ENCODE assay signal across 1 cellular context in the genomic region with DNA sequence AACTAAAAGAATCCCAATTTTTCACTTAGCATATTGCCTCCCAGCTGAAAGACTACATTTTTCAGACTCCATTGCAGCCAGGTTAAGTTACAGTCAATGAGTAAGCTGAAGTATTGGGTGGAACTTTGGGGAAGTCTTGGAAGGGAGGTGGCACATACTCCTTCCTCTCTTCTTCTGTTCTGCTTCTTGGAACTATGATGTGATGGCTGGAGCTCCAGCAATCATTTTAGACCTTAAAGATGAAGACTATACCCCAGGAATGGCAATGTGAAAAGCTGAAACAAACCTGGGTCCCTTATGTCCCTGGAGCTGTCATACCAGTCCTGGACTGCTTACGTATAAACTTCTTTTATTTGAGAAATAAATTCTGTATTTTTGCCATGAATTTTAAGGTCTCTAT.
TF ChIP-seq lines count a peak whose summit lies in the region.

No MANE protein-coding gene starts in this region.

TF ChIP-seq in HEK293, 187 proteins besides CTCF, POLR2A, EP300 and RAD21 (continued from another document):
- TF ChIP-seq, protein P1, sequence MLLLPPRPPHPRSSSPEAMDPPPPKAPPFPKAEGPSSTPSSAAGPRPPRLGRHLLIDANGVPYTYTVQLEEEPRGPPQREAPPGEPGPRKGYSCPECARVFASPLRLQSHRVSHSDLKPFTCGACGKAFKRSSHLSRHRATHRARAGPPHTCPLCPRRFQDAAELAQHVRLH (tag by site-specific recombination; IDR thresholded peaks at IDR 0.05): peak; percentile 84
- TF ChIP-seq SP2 (tag by site-specific recombination; IDR thresholded peaks at IDR 0.05) (no peak), ZNF561 (tag by site-specific recombination; IDR thresholded peaks at IDR 0.05; ENCODE audit: borderline replicate concordance) (no peak), ZNF221 (tag by site-specific recombination; IDR thresholded peaks at IDR 0.05; ENCODE audit: borderline replicate concordance) (no peak), SETDB1 (IDR thresholded peaks at IDR 0.05; ENCODE audit: insufficient read length, low read length) (peak; percentile 93)
- TF ChIP-seq, protein P2, sequence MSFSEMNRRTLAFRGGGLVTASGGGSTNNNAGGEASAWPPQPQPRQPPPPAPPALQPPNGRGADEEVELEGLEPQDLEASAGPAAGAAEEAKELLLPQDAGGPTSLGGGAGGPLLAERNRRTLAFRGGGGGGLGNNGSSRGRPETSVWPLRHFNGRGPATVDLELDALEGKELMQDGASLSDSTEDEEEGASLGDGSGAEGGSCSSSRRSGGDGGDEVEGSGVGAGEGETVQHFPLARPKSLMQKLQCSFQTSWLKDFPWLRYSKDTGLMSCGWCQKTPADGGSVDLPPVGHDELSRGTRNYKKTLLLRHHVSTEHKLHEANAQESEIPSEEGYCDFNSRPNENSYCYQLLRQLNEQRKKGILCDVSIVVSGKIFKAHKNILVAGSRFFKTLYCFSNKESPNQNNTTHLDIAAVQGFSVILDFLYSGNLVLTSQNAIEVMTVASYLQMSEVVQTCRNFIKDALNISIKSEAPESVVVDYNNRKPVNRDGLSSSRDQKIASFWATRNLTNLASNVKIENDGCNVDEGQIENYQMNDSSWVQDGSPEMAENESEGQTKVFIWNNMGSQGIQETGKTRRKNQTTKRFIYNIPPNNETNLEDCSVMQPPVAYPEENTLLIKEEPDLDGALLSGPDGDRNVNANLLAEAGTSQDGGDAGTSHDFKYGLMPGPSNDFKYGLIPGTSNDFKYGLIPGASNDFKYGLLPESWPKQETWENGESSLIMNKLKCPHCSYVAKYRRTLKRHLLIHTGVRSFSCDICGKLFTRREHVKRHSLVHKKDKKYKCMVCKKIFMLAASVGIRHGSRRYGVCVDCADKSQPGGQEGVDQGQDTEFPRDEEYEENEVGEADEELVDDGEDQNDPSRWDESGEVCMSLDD (tag by site-specific recombination; IDR thresholded peaks at IDR 0.05): no peak
- TF ChIP-seq, protein P3, sequence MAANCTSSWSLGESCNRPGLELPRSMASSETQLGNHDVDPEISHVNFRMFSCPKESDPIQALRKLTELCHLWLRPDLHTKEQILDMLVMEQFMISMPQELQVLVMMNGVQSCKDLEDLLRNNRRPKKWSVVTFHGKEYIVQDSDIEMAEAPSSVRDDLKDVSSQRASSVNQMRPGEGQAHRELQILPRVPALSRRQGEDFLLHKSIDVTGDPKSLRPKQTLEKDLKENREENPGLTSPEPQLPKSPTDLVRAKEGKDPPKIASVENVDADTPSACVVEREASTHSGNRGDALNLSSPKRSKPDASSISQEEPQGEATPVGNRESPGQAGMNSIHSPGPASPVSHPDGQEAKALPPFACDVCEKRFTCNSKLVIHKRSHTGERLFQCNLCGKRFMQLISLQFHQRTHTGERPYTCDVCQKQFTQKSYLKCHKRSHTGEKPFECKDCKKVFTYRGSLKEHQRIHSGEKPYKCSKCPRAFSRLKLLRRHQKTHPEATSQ (tag by site-specific recombination; IDR thresholded peaks at IDR 0.05): no peak
- TF ChIP-seq, protein P4, sequence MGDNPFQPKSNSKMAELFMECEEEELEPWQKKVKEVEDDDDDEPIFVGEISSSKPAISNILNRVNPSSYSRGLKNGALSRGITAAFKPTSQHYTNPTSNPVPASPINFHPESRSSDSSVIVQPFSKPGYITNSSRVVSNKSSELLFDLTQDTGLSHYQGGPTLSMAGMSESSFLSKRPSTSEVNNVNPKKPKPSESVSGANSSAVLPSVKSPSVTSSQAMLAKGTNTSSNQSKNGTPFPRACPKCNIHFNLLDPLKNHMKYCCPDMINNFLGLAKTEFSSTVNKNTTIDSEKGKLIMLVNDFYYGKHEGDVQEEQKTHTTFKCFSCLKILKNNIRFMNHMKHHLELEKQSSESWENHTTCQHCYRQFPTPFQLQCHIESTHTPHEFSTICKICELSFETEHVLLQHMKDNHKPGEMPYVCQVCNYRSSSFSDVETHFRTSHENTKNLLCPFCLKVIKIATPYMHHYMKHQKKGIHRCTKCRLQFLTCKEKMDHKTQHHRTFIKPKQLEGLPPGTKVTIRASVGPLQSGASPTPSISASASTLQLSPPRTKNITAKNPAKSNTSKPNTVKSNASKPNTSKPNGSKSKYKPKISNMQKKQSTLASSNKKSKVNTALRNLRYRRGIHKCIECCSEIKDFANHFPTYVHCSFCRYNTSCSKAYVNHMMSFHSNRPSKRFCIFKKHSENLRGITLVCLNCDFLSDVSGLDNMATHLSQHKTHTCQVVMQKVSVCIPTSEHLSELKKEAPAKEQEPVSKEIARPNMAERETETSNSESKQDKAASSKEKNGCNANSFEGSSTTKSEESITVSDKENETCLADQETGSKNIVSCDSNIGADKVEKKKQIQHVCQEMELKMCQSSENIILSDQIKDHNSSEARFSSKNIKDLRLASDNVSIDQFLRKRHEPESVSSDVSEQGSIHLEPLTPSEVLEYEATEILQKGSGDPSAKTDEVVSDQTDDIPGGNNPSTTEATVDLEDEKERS (tag by site-specific recombination; IDR thresholded peaks at IDR 0.05): peak; percentile 83
